Comparison of ENCODE assay signal across 1 cellular context in the genomic region with DNA sequence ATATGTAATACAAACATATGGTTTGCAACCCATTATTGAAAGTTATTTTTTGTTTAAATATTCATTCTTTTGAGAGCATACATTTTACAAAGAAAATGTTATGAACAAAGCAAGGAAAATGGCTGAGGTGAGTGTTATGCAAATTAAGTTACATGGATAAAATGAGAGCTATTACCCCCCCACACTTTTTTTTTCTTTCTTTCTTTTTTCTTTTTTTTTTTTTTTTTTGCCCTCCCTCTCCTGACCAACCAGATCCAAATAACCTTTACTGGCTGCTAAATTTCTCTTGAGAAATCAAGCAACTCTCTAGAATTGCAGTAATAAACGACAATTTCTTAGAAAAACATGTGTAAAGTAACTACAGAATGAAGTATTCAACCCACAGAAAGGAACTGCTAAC.
TF ChIP-seq lines count a peak whose summit lies in the region.

No MANE protein-coding gene starts in this region.

TF ChIP-seq in SK-N-SH treated with all-trans-retinoic acid at 6 μM for 48 hours, 23 proteins besides CTCF, POLR2A, EP300 and RAD21 (continued from another document):
- TF ChIP-seq, protein P1, sequence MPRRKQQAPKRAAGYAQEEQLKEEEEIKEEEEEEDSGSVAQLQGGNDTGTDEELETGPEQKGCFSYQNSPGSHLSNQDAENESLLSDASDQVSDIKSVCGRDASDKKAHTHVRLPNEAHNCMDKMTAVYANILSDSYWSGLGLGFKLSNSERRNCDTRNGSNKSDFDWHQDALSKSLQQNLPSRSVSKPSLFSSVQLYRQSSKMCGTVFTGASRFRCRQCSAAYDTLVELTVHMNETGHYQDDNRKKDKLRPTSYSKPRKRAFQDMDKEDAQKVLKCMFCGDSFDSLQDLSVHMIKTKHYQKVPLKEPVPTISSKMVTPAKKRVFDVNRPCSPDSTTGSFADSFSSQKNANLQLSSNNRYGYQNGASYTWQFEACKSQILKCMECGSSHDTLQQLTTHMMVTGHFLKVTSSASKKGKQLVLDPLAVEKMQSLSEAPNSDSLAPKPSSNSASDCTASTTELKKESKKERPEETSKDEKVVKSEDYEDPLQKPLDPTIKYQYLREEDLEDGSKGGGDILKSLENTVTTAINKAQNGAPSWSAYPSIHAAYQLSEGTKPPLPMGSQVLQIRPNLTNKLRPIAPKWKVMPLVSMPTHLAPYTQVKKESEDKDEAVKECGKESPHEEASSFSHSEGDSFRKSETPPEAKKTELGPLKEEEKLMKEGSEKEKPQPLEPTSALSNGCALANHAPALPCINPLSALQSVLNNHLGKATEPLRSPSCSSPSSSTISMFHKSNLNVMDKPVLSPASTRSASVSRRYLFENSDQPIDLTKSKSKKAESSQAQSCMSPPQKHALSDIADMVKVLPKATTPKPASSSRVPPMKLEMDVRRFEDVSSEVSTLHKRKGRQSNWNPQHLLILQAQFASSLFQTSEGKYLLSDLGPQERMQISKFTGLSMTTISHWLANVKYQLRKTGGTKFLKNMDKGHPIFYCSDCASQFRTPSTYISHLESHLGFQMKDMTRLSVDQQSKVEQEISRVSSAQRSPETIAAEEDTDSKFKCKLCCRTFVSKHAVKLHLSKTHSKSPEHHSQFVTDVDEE (CRISPR knock-in tag; IDR thresholded peaks at IDR 0.05) = no peak
- TF ChIP-seq ZC3H10 (CRISPR knock-in tag; IDR thresholded peaks at IDR 0.05) = no peak
- TF ChIP-seq RARB (CRISPR knock-in tag; IDR thresholded peaks at IDR 0.05) = no peak
- TF ChIP-seq BACH2 (CRISPR knock-in tag; IDR thresholded peaks at IDR 0.05; ENCODE audit: borderline replicate concordance) = no peak
- no peak for TF ChIP-seq ZFP3 (CRISPR knock-in tag; IDR thresholded peaks at IDR 0.05)
- no peak for TF ChIP-seq ZFP30 (CRISPR knock-in tag; IDR thresholded peaks at IDR 0.05)
- TF ChIP-seq, protein P2, sequence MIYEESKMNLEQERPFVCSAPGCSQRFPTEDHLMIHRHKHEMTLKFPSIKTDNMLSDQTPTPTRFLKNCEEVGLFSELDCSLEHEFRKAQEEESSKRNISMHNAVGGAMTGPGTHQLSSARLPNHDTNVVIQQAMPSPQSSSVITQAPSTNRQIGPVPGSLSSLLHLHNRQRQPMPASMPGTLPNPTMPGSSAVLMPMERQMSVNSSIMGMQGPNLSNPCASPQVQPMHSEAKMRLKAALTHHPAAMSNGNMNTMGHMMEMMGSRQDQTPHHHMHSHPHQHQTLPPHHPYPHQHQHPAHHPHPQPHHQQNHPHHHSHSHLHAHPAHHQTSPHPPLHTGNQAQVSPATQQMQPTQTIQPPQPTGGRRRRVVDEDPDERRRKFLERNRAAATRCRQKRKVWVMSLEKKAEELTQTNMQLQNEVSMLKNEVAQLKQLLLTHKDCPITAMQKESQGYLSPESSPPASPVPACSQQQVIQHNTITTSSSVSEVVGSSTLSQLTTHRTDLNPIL (CRISPR knock-in tag; IDR thresholded peaks at IDR 0.05; ENCODE audit: low read depth) = no peak
- TF ChIP-seq TCF4 (CRISPR knock-in tag; IDR thresholded peaks at IDR 0.05; ENCODE audit: borderline replicate concordance) = no peak
